Comparison of ENCODE assay signal across 2 cellular contexts in genomic region chr19:802888-803561, GRCh38.
TF ChIP-seq lines count a peak whose summit lies in the region.

No MANE protein-coding gene starts in this region.

TF ChIP-seq in SK-N-SH, 30 proteins besides CTCF, POLR2A, EP300 and RAD21 (continued from another document):
- TF ChIP-seq ZBTB33 (IDR thresholded peaks at IDR 0.05; ENCODE audit: borderline replicate concordance, low read depth): no peak
- no peak for TF ChIP-seq JUND (IDR thresholded peaks at IDR 0.05)

TF ChIP-seq in SK-N-SH treated with all-trans-retinoic acid at 6 μM for 48 hours, 23 proteins besides CTCF, POLR2A, EP300 and RAD21 (continued from another document):
- no peak for TF ChIP-seq POU6F1 (CRISPR knock-in tag; IDR thresholded peaks at IDR 0.05; ENCODE audit: borderline replicate concordance, low read depth)
- no peak for TF ChIP-seq ZFP30 (CRISPR knock-in tag; IDR thresholded peaks at IDR 0.05)
- no peak for TF ChIP-seq TCF4 (CRISPR knock-in tag; IDR thresholded peaks at IDR 0.05; ENCODE audit: borderline replicate concordance)
- no peak for TF ChIP-seq ZNF565 (CRISPR knock-in tag; conservative IDR thresholded peaks at IDR 0.05; ENCODE audit: low read depth)
- no peak for TF ChIP-seq CSDC2 (CRISPR knock-in tag; IDR thresholded peaks at IDR 0.05)
- TF ChIP-seq ESRRG (CRISPR knock-in tag; IDR thresholded peaks at IDR 0.05): no peak
- no peak for TF ChIP-seq RARB (CRISPR knock-in tag; IDR thresholded peaks at IDR 0.05)
- no peak for TF ChIP-seq SNAI2 (CRISPR knock-in tag; IDR thresholded peaks at IDR 0.05)
- TF ChIP-seq ZNF70 (CRISPR knock-in tag; IDR thresholded peaks at IDR 0.05): no peak
- TF ChIP-seq TSHZ2 (CRISPR knock-in tag; IDR thresholded peaks at IDR 0.05): no peak
- no peak for TF ChIP-seq ISL1 (CRISPR knock-in tag; IDR thresholded peaks at IDR 0.05)
- no peak for TF ChIP-seq OSR1 (CRISPR knock-in tag; IDR thresholded peaks at IDR 0.05)
TF ChIP-seq in SK-N-SH treated with all-trans-retinoic acid at 6 μM for 48 hours: peak in this region for 0.
